Comparison of ENCODE assay signal across 1 cellular context in genomic region chr3:114846252-114846651, GRCh38.
TF ChIP-seq lines count a peak whose summit lies in the region.

No MANE protein-coding gene starts in this region.

TF ChIP-seq in HCT116, 20 proteins besides CTCF, POLR2A, EP300 and RAD21 (continued from another document):
- no peak for TF ChIP-seq ZBTB33 (IDR thresholded peaks at IDR 0.05; ENCODE audit: extremely low read depth, insufficient replicate concordance, low read length)
- no peak for TF ChIP-seq ZNF274 (IDR thresholded peaks at IDR 0.05; ENCODE audit: low read depth, low read length)
- no peak for TF ChIP-seq EZH2phosphoT487 (IDR thresholded peaks at IDR 0.05; ENCODE audit: borderline replicate concordance)
- TF ChIP-seq EGR1 (IDR thresholded peaks at IDR 0.05; ENCODE audit: low read depth) = no peak
- no peak for TF ChIP-seq YY1 (IDR thresholded peaks at IDR 0.05; ENCODE audit: extremely low read depth, insufficient replicate concordance, low read depth, low read length)
- TF ChIP-seq ZFX (IDR thresholded peaks at IDR 0.05) = no peak
TF ChIP-seq in HCT116: peak in this region for 0.
